ENCODE assay signal across 8 cellular contexts in the genomic region with DNA sequence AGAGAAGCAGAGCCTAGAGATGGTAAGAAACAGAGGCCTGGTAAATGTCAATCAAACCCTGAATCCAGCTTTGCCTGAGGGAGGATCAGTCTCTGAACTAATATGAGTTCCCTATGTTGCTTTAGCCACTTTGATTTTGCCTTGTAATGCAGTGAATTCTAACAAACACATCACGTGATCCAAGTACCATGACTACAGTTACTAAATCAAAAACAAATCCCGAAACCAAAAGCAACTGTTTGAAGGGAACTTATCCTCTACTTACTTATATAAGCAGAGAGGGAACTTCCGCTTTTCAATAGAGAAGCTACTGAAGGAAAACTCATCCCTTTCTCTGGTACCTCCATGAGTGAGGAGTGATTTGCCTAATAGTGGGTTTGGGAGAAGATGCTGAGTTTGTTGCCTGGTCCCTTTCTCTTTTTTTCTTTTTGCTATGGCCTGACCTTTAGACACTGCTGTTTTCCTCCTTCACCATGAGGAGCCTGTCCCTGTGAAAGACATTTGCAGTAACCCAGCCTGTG. TPM values are rescaled to one million over a fixed set of nuclear protein-coding genes. Genes with fewer than 3 reads are reported as not detected.
A peak's percentile ranks its signal among the peaks of the same experiment; 100 is the strongest.
DNase-seq lines count a peak whose midpoint lies in the region; ATAC-seq and TF ChIP-seq lines count a peak whose summit lies in the region.

No MANE protein-coding gene starts in this region.

- H3K4me1 ChIP-seq in GM23338 (ENCODE audit: insufficient read depth) (0 out of 2 replicates have a peak, but pooled peaks cover 8% of the 10 kb centered on the region), OCI-LY3 (ENCODE audit: low read length) (peaks cover 21% of the 10 kb centered on the region), endodermal cell (ENCODE audit: control insufficient read depth, insufficient read depth, low read length) (no peaks in the 10 kb centered on the region)

- H4K20me1 ChIP-seq in GM23338 (replicated peaks; ENCODE audit: insufficient read depth) (no peaks in the 10 kb centered on the region), OCI-LY3 (ENCODE audit: insufficient read depth, low read length) (no peaks in the 10 kb centered on the region)

- TF ChIP-seq CTCF in GM10248 (IDR thresholded peaks at IDR 0.05; ENCODE audit: control extremely low read depth, extremely low read depth, low read depth, missing control alignments) = no peak
- no peak for TF ChIP-seq CTCF in GM23338 (conservative IDR thresholded peaks at IDR 0.05; ENCODE audit: low read depth in 2 of 2)
- TF ChIP-seq CTCF in OCI-LY3 (IDR thresholded peaks at IDR 0.05; ENCODE audit: low read depth, low read length) = no peak
- TF ChIP-seq CTCF in endodermal cell (conservative IDR thresholded peaks at IDR 0.05) = no peak
- no peak for TF ChIP-seq CTCF in omental fat pad (IDR thresholded peaks at IDR 0.05)
- no peak for TF ChIP-seq CTCF in brain microvascular endothelial cell (IDR thresholded peaks at IDR 0.05; ENCODE audit: low read depth, low read length, missing control alignments)

- peaks cover 12% of the 10 kb centered on the region; the same call in 2 of the 3 replicates for H3K4me1 Mint-ChIP-seq in GM23338
- H3K4me1 Mint-ChIP-seq in endodermal cell = peaks cover 9% of the 10 kb centered on the region

- POLR2A ChIA-PET in GM10248 (lab: Yijun Ruan, JAX) = no interaction called here

- no peaks in the 10 kb centered on the region for H3F3A ChIP-seq in GM23338 (replicated peaks; ENCODE audit: low read depth)

- H3K9ac ChIP-seq in OCI-LY3 (ENCODE audit: low read length) (peak overlapping the region; percentile 32; the same call in 1 of the 2 replicates), endodermal cell (ENCODE audit: extremely low read depth, low read length, poor library complexity, severe bottlenecking) (no peak overlapping the region)

- H3K4me3 ChIP-seq in GM23338 (no peak overlapping the region), OCI-LY3 (ENCODE audit: low read length) (peak overlapping the region; percentile 26), endodermal cell (ENCODE audit: low read length) (no peak overlapping the region), brain microvascular endothelial cell (ENCODE audit: low read depth, low read length) (no peak overlapping the region)

- no peaks in the 10 kb centered on the region for H3K79me2 ChIP-seq in GM23338 (replicated peaks; ENCODE audit: insufficient read depth)
- no peaks in the 10 kb centered on the region for H3K79me2 ChIP-seq in OCI-LY3 (ENCODE audit: low read length)

- H3K27me3 ChIP-seq in GM23338 (ENCODE audit: insufficient read depth) = no peaks in the 10 kb centered on the region
- H3K27me3 ChIP-seq in OCI-LY3 (ENCODE audit: low read depth, low read length) = no peaks in the 10 kb centered on the region
- H3K27me3 ChIP-seq in endodermal cell (ENCODE audit: control insufficient read depth, insufficient read depth, low read length, poor library complexity, severe bottlenecking) = no peaks in the 10 kb centered on the region
- H3K27me3 ChIP-seq in brain microvascular endothelial cell (replicated peaks) = no peaks in the 10 kb centered on the region

- no peak overlapping the region for H3K4me3 Mint-ChIP-seq in GM23338
- no peak overlapping the region for H3K4me3 Mint-ChIP-seq in endodermal cell

- ATAC-seq in GM23338 (peak; percentile 21), omental fat pad (ENCODE audit: low FRiP score) (peak; percentile 67), HG02885 (IDR thresholded peaks at IDR 0.05; ENCODE audit: poor library complexity, unreplicated experiment) (no peak)

- CTCF ChIA-PET in GM10248 (lab: Yijun Ruan, JAX) = interaction anchor here (1.2 to 8.0 kb wide), 9 partner anchors 11 to 141 kb away, joined by 3 to 74 read pairs (median 3); partner anchors contain the start of genes ARPC3 and TCTN1

- H3K9me3 Mint-ChIP-seq in GM23338 (no peaks in the 10 kb centered on the region), endodermal cell (no peaks in the 10 kb centered on the region)

- peak; percentile 72 for DNase-seq in GM10248 (ENCODE audit: extremely low spot score)
- no peak for DNase-seq in GM23338 (ENCODE audit: low spot score)
- DNase-seq in endodermal cell = peak; percentile 37
- no peak for DNase-seq in omental fat pad (ENCODE audit: low spot score)
- DNase-seq in brain microvascular endothelial cell = no peak
- no peak for DNase-seq in NCI-H2029 (lab: John Stamatoyannopoulos, UW)

- peak overlapping the region; percentile 57; the same call in 1 of the 2 replicates for H2AFZ ChIP-seq in GM23338
- H2AFZ ChIP-seq in OCI-LY3 (ENCODE audit: low read depth, low read length) = peak overlapping the region; percentile 89

- no peaks in the 10 kb centered on the region for H3K36me3 Mint-ChIP-seq in GM23338 (ENCODE audit: low read depth)
- no peaks in the 10 kb centered on the region for H3K36me3 Mint-ChIP-seq in endodermal cell (ENCODE audit: low read depth)

- in situ Hi-C loops in brain microvascular endothelial cell (cut with HindIII; ENCODE audit: low pct_ligation_motif_present, low sequenced_read_pairs) = no loop called here

- H3K9me3 ChIP-seq in OCI-LY3 (ENCODE audit: insufficient read depth, low read length) (no peaks in the 10 kb centered on the region), endodermal cell (ENCODE audit: control insufficient read depth, low read length) (no peaks in the 10 kb centered on the region)

- H3K27ac Mint-ChIP-seq in GM23338 = peak overlapping the region; percentile 82
- H3K27ac Mint-ChIP-seq in endodermal cell = no peak overlapping the region

- H3K36me3 ChIP-seq in GM23338 (ENCODE audit: insufficient read depth) (no peaks in the 10 kb centered on the region), OCI-LY3 (replicated peaks; ENCODE audit: low read depth, low read length) (no peaks in the 10 kb centered on the region), endodermal cell (ENCODE audit: control insufficient read depth, insufficient read depth, low read length) (no peaks in the 10 kb centered on the region), brain microvascular endothelial cell (replicated peaks) (no peaks in the 10 kb centered on the region)

- H3K4me2 ChIP-seq in GM23338 (no peak overlapping the region), OCI-LY3 (ENCODE audit: low read length) (peak overlapping the region; percentile 66)

- H3K9me2 ChIP-seq in GM23338 (ENCODE audit: insufficient read depth) = no peaks in the 10 kb centered on the region

- WGBS in endodermal cell (ENCODE audit: insufficient coverage in 1 of 2, insufficient read length in 1 of 2), 2 experiments = 89 to 100% methylated on average over 1 to 3 of the region's 3 CpGs

- peaks cover 5% of the 10 kb centered on the region for H3K27me3 Mint-ChIP-seq in GM23338 (ENCODE audit: insufficient read depth, low read depth, poor library complexity)
- H3K27me3 Mint-ChIP-seq in endodermal cell (ENCODE audit: insufficient read depth) = no peaks in the 10 kb centered on the region

- 0 out of 2 replicates have a peak overlapping the region, but pooled peaks have one; percentile 8 for H3K27ac ChIP-seq in GM23338 (ENCODE audit: low read depth)
- H3K27ac ChIP-seq in OCI-LY3 (ENCODE audit: low read length) = peak overlapping the region; percentile 70
- H3K27ac ChIP-seq in endodermal cell (ENCODE audit: low read depth, low read length) = no peak overlapping the region
- no peak overlapping the region for H3K27ac ChIP-seq in brain microvascular endothelial cell

TF ChIP-seq in GM23338, 12 proteins besides CTCF, POLR2A, EP300 and RAD21 (continues in another document):
- TF ChIP-seq EZH2phosphoT487 (IDR thresholded peaks at IDR 0.05; ENCODE audit: unreplicated experiment) = no peak
- no peak for TF ChIP-seq ZNF114 (CRISPR knock-in tag; IDR thresholded peaks at IDR 0.05)
- no peak for TF ChIP-seq POLR2AphosphoS5 (IDR thresholded peaks at IDR 0.05; ENCODE audit: low read depth)
- TF ChIP-seq ZNF331 (CRISPR knock-in tag; IDR thresholded peaks at IDR 0.05; ENCODE audit: low read depth) = no peak
- TF ChIP-seq NANOG (IDR thresholded peaks at IDR 0.05; ENCODE audit: borderline replicate concordance) = no peak
- no peak for TF ChIP-seq JUNB (IDR thresholded peaks at IDR 0.05; ENCODE audit: unreplicated experiment)
- TF ChIP-seq CREB1 (CRISPR knock-in tag; IDR thresholded peaks at IDR 0.05; ENCODE audit: low read depth) = no peak
- no peak for TF ChIP-seq STAT1 (IDR thresholded peaks at IDR 0.05; ENCODE audit: unreplicated experiment)

RNA-seq across cellular contexts. Expression of gene PPTC7, which starts 7.7 kb away (rescaled TPM):
- 17.5 and 22.3 TPM in 2 replicates for total RNA-seq in GM23338 (2014; rRNA removed; shearing (Covaris generic))
- polyA plus RNA-seq in GM23338 (2016; fragmentation: Nextera tagmentation; extraction: Ambion mirVana) = 5.2 and 7.5 TPM in 2 replicates
- 10 to 100 TPM; 15.2 TPM for total RNA-seq in endodermal cell
- polyA plus RNA-seq in endodermal cell (2013, experiment 1 of 2) = 11.9 TPM
- 11.4 TPM for polyA plus RNA-seq in endodermal cell (2013, experiment 2 of 2)
- 10 to 100 TPM; 20.8 to 49.1 (median 23.4) TPM for total RNA-seq in omental fat pad

RNA-seq across cellular contexts. Expression of gene TCTN1, which starts 23.1 kb away (rescaled TPM):
- total RNA-seq in GM23338 (2014; rRNA removed; shearing (Covaris generic)) = 12.4 and 14.8 TPM in 2 replicates
- 10.5 and 10.6 TPM in 2 replicates for polyA plus RNA-seq in GM23338 (2016; fragmentation: Nextera tagmentation; extraction: Ambion mirVana)
- total RNA-seq in endodermal cell = 10 to 100 TPM; 29.5 to 44.9 TPM
- 41.6 TPM for polyA plus RNA-seq in endodermal cell (2013, experiment 1 of 2)
- polyA plus RNA-seq in endodermal cell (2013, experiment 2 of 2) = 30.6 TPM
- 10 to 100 TPM; 22.7 to 30.4 (median 25.6) TPM for total RNA-seq in omental fat pad

Comparison
In these comparisons a context has a peak if more than half of its experiments do, and no peak if none do; other contexts are left out.
1. DNase-seq: peak in GM10248 (single experiment) and endodermal cell (single experiment); none in GM23338 (single experiment), omental fat pad (single experiment), brain microvascular endothelial cell (single experiment) and NCI-H2029 (single experiment).
2. H3K27ac ChIP-seq: peak in GM23338 (single experiment) and OCI-LY3 (single experiment); none in endodermal cell (single experiment) and brain microvascular endothelial cell (single experiment).